23 cellular contexts compared by ENCODE assay signal in genomic region chr11:44388828-44389645, GRCh38.
DNase-seq lines count a peak whose midpoint lies in the region; ATAC-seq and TF ChIP-seq lines count a peak whose summit lies in the region.
"Had no signal": no experiment of that assay in that cellular context is flagged by ENCODE, and none has a peak within 500 bp of the region (broad histone marks: within the 10 kb centered on the region; RNA-seq: fewer than 3 reads in every experiment).

No MANE protein-coding gene starts in this region.

- H3K4me1 ChIP-seq in breast epithelium (no peaks in the 10 kb centered on the region), aorta (ENCODE audit: control insufficient read depth in 1 of 2, insufficient read depth in 2 of 2, low read length in 2 of 2) (no peaks in the 10 kb centered on the region)
- H3K4me1 ChIP-seq: adrenal gland, heart right ventricle, tibial nerve had no signal

- H3K9me3 ChIP-seq in breast epithelium = peaks cover 0 to 7% of the 10 kb centered on the region in 2 donors
- H3K9me3 ChIP-seq in aorta (ENCODE audit: control insufficient read depth, low read length) = peaks cover 7% of the 10 kb centered on the region
- H3K9me3 ChIP-seq: adrenal gland, MG63 had no signal

- peaks cover 53% of the 10 kb centered on the region for H3K27me3 Mint-ChIP-seq in MCF 10A (ENCODE audit: insufficient read depth, unreplicated experiment)

- intact Hi-C loops in breast epithelium (cut with DNase I; ENCODE audit: low total_unique reads) = no loop called here
- intact Hi-C loops in MCF 10A (cut with micrococcal nuclease) = no loop called here
- intact Hi-C loops in aorta (cut with DNase I) = no loop called here

- ATAC-seq in aorta (ENCODE audit: low FRiP score) = no peak
- no peak for ATAC-seq in esophagus mucosa
- ATAC-seq: heart right ventricle; stimulated activated naive CD8-positive, alpha-beta T cell treated with anti-CD3 and anti-CD28 coated beads, Interleukin-15, Interleukin-2, amounts not matched to agents 100 U/mL and 50 U/mL, for 24 hours had no signal

- H3K27ac Mint-ChIP-seq in MCF 10A (ENCODE audit: low read depth, unreplicated experiment) = no peak overlapping the region
- H3K27ac Mint-ChIP-seq: activated CD4-positive, alpha-beta memory T cell treated with anti-CD3 and anti-CD28 coated beads, Interleukin-2, amount 10 ng/mL, durations not matched to agents 7 days and 5 days had no signal

- no TSS peak for BruUV-seq in MCF 10A (replicated peaks; lab: Mats Ljungman, UMichigan)

- DNase-seq in breast epithelium (ENCODE audit: low spot score in 2 of 2) (no peak), MCF 10A (ENCODE audit: unreplicated experiment) (no peak), OCI-M1 (lab: John Stamatoyannopoulos, UW) (peak; percentile 16), left kidney (ENCODE audit: low read depth, low spot score) (peak; percentile 28), aorta (no peak), GM13976 (ENCODE audit: low spot score) (no peak), hepatic stellate cell (ENCODE audit: low spot score) (no peak)
- DNase-seq: activated CD4-positive, alpha-beta memory T cell treated with anti-CD3 and anti-CD28 coated beads, Interleukin-2, amount 10 ng/mL, durations not matched to agents 7 days and 5 days; activated effector memory CD4-positive, alpha-beta T cell treated with anti-CD3 and anti-CD28 coated beads, Interleukin-2, amount 50 U/mL, for 16 hours; activated T-cell treated with anti-CD3 and anti-CD28 coated beads for 4 hours; GOT3; heart right ventricle; islet precursor cell; MG63; NCI-H1436 treated with DMSO at 0.1 percent for 48 hours; NCI-H524 treated with DMSO at 0.1 percent for 48 hours; occipital lobe; retina; stimulated activated CD4-positive, alpha-beta T cell treated with anti-CD3 and anti-CD28 coated beads, Interleukin-4, amount 100 ng/mL, for 24 hours; stimulated activated naive CD8-positive, alpha-beta T cell treated with anti-CD3 and anti-CD28 coated beads, Interleukin-15, Interleukin-2, amounts not matched to agents 100 U/mL and 50 U/mL, for 24 hours had no signal

- H3K9me3 Mint-ChIP-seq in MCF 10A (ENCODE audit: unreplicated experiment) = no peaks in the 10 kb centered on the region

- H3K27me3 ChIP-seq in breast epithelium (no peaks in the 10 kb centered on the region), aorta (ENCODE audit: control insufficient read depth in 1 of 2, insufficient read depth in 2 of 2, low read length in 1 of 2) (no peaks in the 10 kb centered on the region)
- H3K27me3 ChIP-seq: MG63 had no signal

- H3K36me3 ChIP-seq in breast epithelium (no peaks in the 10 kb centered on the region), aorta (ENCODE audit: control insufficient read depth in 1 of 2, insufficient read depth in 2 of 2, low read length in 1 of 2) (no peaks in the 10 kb centered on the region)
- H3K36me3 ChIP-seq: adrenal gland, heart right ventricle, MG63, tibial nerve had no signal

- no peaks in the 10 kb centered on the region for H3K36me3 Mint-ChIP-seq in MCF 10A (ENCODE audit: insufficient read depth, unreplicated experiment)

- H3K4me3 ChIP-seq in breast epithelium = peak overlapping the region; percentile 1 to 31 (median 8)
- no peak overlapping the region for H3K4me3 ChIP-seq in aorta (ENCODE audit: low read length in 2 of 2)
- H3K4me3 ChIP-seq: adrenal gland, heart right ventricle, MG63, tibial nerve had no signal

- TF ChIP-seq POLR2A in breast epithelium (IDR thresholded peaks at IDR 0.05) = no peak

- in situ Hi-C loops in GM13976 (cut with MboI; ENCODE audit: low sequenced_read_pairs, unreplicated experiment) = no loop called here

- TF ChIP-seq CTCF in breast epithelium (IDR thresholded peaks at IDR 0.05) = no peak
- TF ChIP-seq CTCF in MCF 10A (IDR thresholded peaks at IDR 0.05; ENCODE audit: unreplicated experiment) = no peak
- no peak for TF ChIP-seq CTCF in GM13976 (IDR thresholded peaks at IDR 0.05; ENCODE audit: borderline replicate concordance, control extremely low read depth, extremely low read depth, insufficient read depth, missing control alignments)

- H3K27ac ChIP-seq in breast epithelium (no peak overlapping the region), aorta (ENCODE audit: low read depth in 1 of 2, low read length in 2 of 2) (no peak overlapping the region)
- H3K27ac ChIP-seq: adrenal gland, heart right ventricle, tibial nerve had no signal

- H3K4me1 Mint-ChIP-seq in MCF 10A (ENCODE audit: insufficient read depth, unreplicated experiment) = no peaks in the 10 kb centered on the region
- H3K4me1 Mint-ChIP-seq: activated CD4-positive, alpha-beta memory T cell treated with anti-CD3 and anti-CD28 coated beads, Interleukin-2, amount 10 ng/mL, durations not matched to agents 7 days and 5 days had no signal

- CTCF ChIA-PET in MCF 10A (lab: Yijun Ruan, JAX) = interaction anchor here (0.7 kb wide), 1 partner anchor 451 kb away, joined by 3 read pairs; no protein-coding TSS in a partner anchor

- no peak overlapping the region for H3K4me3 Mint-ChIP-seq in MCF 10A (ENCODE audit: unreplicated experiment)
- H3K4me3 Mint-ChIP-seq: activated CD4-positive, alpha-beta memory T cell treated with anti-CD3 and anti-CD28 coated beads, Interleukin-2, amount 10 ng/mL, durations not matched to agents 7 days and 5 days had no signal

- POLR2A ChIA-PET in MCF 10A (lab: Yijun Ruan, JAX) = interaction anchor here (0.7 to 1.1 kb wide), 3 partner anchors 32 to 99 kb away, joined by 3 read pairs; no protein-coding TSS in a partner anchor

- WGBS in aorta, 2 donors = 13 to 15% methylated on average over 10 of the region's 10 CpGs

Comparison
In these comparisons a context has a peak if more than half of its experiments do, and no peak if none do; other contexts are left out.
1. DNase-seq: peak in OCI-M1 (single experiment) and left kidney (single experiment); none in breast epithelium (0 of 2), MCF 10A (single experiment), aorta (0 of 2), GM13976 (single experiment) and hepatic stellate cell (single experiment).
2. H3K4me3 ChIP-seq: peak in breast epithelium (3 of 3); none in aorta (0 of 2).